Comparison of ENCODE assay signal across 8 cellular contexts in genomic region chr22:43186272-43187170, GRCh38. TPM values are rescaled to one million over a fixed set of nuclear protein-coding genes. Genes with fewer than 3 reads are reported as not detected.
DNase-seq lines count a peak whose midpoint lies in the region; ATAC-seq and TF ChIP-seq lines count a peak whose summit lies in the region.

TSS of gene TTLL12 (minus strand) at chr22:43187134. CDS start at chr22:43187069, 65 bp downstream.

- H3K9me3 Mint-ChIP-seq in T-helper 2 cell treated with Interferon-gamma antibody and Interleukin-4, amounts not matched to agents 5 μg/mL and 100 μg/mL, for 36 hours: peaks cover 13% of the 10 kb centered on the region

- intact Hi-C loops in body of pancreas (cut with DNase I): no loop called here
- intact Hi-C loops in sigmoid colon (cut with DNase I): loop anchor here (2.0 to 5.0 kb wide), 2 partner anchors 34 to 539 kb away; partner anchors contain the start of gene CYB5R3

- H3K4me1 Mint-ChIP-seq in T-helper 2 cell treated with Interferon-gamma antibody and Interleukin-4, amounts not matched to agents 5 μg/mL and 100 μg/mL, for 36 hours (ENCODE audit: low read depth): peaks cover 20% of the 10 kb centered on the region

- DNase-seq in BJ (ENCODE audit: low read depth) (no peak), GM19238 (ENCODE audit: insufficient read length, low spot score) (peak; percentile 89), HT1080 (ENCODE audit: low read depth) (peak; percentile 23), body of pancreas (peak; percentile 58 to 67 (median 62)), sigmoid colon (peak; percentile 75), NCI-H524 treated with DMSO at 0.1 percent for 48 hours (lab: John Stamatoyannopoulos, UW) (no peak)
- DNase-seq in T-helper 2 cell treated with Interferon-gamma antibody and Interleukin-4, amounts not matched to agents 5 μg/mL and 100 μg/mL, for 36 hours (ENCODE audit: low spot score): peak; percentile 60

- peaks cover 9% of the 10 kb centered on the region for H3K36me3 Mint-ChIP-seq in T-helper 2 cell treated with Interferon-gamma antibody and Interleukin-4, amounts not matched to agents 5 μg/mL and 100 μg/mL, for 36 hours (ENCODE audit: low read depth)

- peak within 1 kb of the TSS; percentile 95 for H3K27ac Mint-ChIP-seq in T-helper 2 cell treated with Interferon-gamma antibody and Interleukin-4, amounts not matched to agents 5 μg/mL and 100 μg/mL, for 36 hours

- WGBS in body of pancreas, 2 donors: 0 to 2% methylated on average over 16 to 80 of the region's 87 CpGs
- WGBS in sigmoid colon, 2 donors: 1 to 2% methylated on average over 86 of the region's 87 CpGs

- ATAC-seq in body of pancreas: peak; percentile 52

- TF ChIP-seq POLR2A in body of pancreas (IDR thresholded peaks at IDR 0.05): peak; percentile 9 to 21 (median 20)
- no peak for TF ChIP-seq POLR2A in sigmoid colon (IDR thresholded peaks at IDR 0.05)

- TF ChIP-seq CTCF in BJ (IDR thresholded peaks at IDR 0.05; ENCODE audit: insufficient read depth, low read depth, low read length): no peak
- no peak for TF ChIP-seq CTCF in body of pancreas (IDR thresholded peaks at IDR 0.05)
- no peak for TF ChIP-seq CTCF in sigmoid colon (IDR thresholded peaks at IDR 0.05)

- H3K9ac ChIP-seq in iPS-15b (ENCODE audit: low read depth, low read length): peak within 1 kb of the TSS; percentile 60

- H3K27me3 Mint-ChIP-seq in T-helper 2 cell treated with Interferon-gamma antibody and Interleukin-4, amounts not matched to agents 5 μg/mL and 100 μg/mL, for 36 hours (ENCODE audit: low read depth): peaks cover 7% of the 10 kb centered on the region

- TF ChIP-seq EP300 in sigmoid colon (IDR thresholded peaks at IDR 0.05): no peak

- peaks cover 4% of the 10 kb centered on the region; the same call in 1 of the 2 replicates for H3K36me3 ChIP-seq in BJ (ENCODE audit: control insufficient read depth, insufficient read depth, low read length)
- no peaks in the 10 kb centered on the region for H3K36me3 ChIP-seq in body of pancreas (replicated peaks in 1 of 2; ENCODE audit: insufficient read depth in 1 of 2, low read depth in 2 of 2)
- peaks cover 16% of the 10 kb centered on the region for H3K36me3 ChIP-seq in iPS-15b (ENCODE audit: control insufficient read depth, insufficient read depth, low read length)
- H3K36me3 ChIP-seq in sigmoid colon: peaks cover 0 to 9% (median 0%) of the 10 kb centered on the region in 4 donors

- peak within 1 kb of the TSS; percentile 86 for H3K4me3 Mint-ChIP-seq in T-helper 2 cell treated with Interferon-gamma antibody and Interleukin-4, amounts not matched to agents 5 μg/mL and 100 μg/mL, for 36 hours

- H3K27ac ChIP-seq in body of pancreas: peak within 1 kb of the TSS; percentile 79 to 95 (median 84)
- H3K27ac ChIP-seq in sigmoid colon: peak within 1 kb of the TSS; percentile 84 to 93 (median 88)

- peak within 1 kb of the TSS; percentile 66 for H3K4me3 ChIP-seq in BJ (ENCODE audit: low read depth, low read length)
- H3K4me3 ChIP-seq in body of pancreas: peak within 1 kb of the TSS in 1 of 2 donors; percentile 40
- H3K4me3 ChIP-seq in iPS-15b (ENCODE audit: low read depth, low read length): peak within 1 kb of the TSS; percentile 85
- peak within 1 kb of the TSS; percentile 36 to 86 (median 76) for H3K4me3 ChIP-seq in sigmoid colon

- CTCF ChIA-PET in BJ (lab: Yijun Ruan, JAX): interaction anchor here (0.7 to 1.3 kb wide), 5 partner anchors 11 to 191 kb away, joined by 3 to 5 read pairs (median 4); no protein-coding TSS in a partner anchor

- peaks cover 2% of the 10 kb centered on the region for H3K27me3 ChIP-seq in BJ (ENCODE audit: control insufficient read depth, insufficient read depth, low read length)
- no peaks in the 10 kb centered on the region for H3K27me3 ChIP-seq in body of pancreas
- no peaks in the 10 kb centered on the region for H3K27me3 ChIP-seq in iPS-15b (ENCODE audit: control insufficient read depth, insufficient read depth, low read length)
- no peaks in the 10 kb centered on the region for H3K27me3 ChIP-seq in sigmoid colon

- POLR2A ChIA-PET in BJ (lab: Charles Lee): interaction anchor here (0.6 to 0.7 kb wide), 4 partner anchors 11 to 801 kb away, joined by 3 to 4 read pairs (median 4); no protein-coding TSS in a partner anchor

- H3K9me3 ChIP-seq in body of pancreas: no peaks in the 10 kb centered on the region
- H3K9me3 ChIP-seq in iPS-15b (ENCODE audit: control insufficient read depth, insufficient read depth, low read length): no peaks in the 10 kb centered on the region
- no peaks in the 10 kb centered on the region for H3K9me3 ChIP-seq in sigmoid colon

- H3K4me1 ChIP-seq in body of pancreas (peaks cover 13% of the 10 kb centered on the region), iPS-15b (ENCODE audit: control insufficient read depth, insufficient read depth, low read length) (no peaks in the 10 kb centered on the region), sigmoid colon (peaks cover 0 to 23% (median 16%) of the 10 kb centered on the region in 4 donors)

RNA-seq across cellular contexts. Expression of gene TTLL12, which starts in this region (rescaled TPM):
- 7.5 and 12.6 TPM in 2 replicates for polyA plus RNA-seq in BJ (2011; rRNA removed)
- polyA minus RNA-seq in BJ (2011; rRNA and poly(A)+ RNA removed): 10.1 and 12.0 TPM in 2 replicates
- total RNA-seq in HT1080 (2014; rRNA removed; shearing (Covaris generic)): 102 and 113 TPM in 2 replicates
- polyA plus RNA-seq in HT1080 (2015; cell fraction: cytosol; rRNA removed): 85.4 and 90.9 TPM in 2 replicates
- 78.7 and 86.7 TPM in 2 replicates for polyA plus RNA-seq in HT1080 (2015; cell fraction: nucleus; rRNA removed)
- total RNA-seq in body of pancreas: 10 to 100 TPM; 21.0 to 25.1 TPM
- 10 to 100 TPM; 13.2 to 21.3 (median 16.2) TPM for total RNA-seq in sigmoid colon
- polyA plus RNA-seq in sigmoid colon: 100 to 1,000 TPM in 1 of 3 donors, 10 to 100 TPM in 2; 83.5 to 127 (median 99.0) TPM

Comparison
In these comparisons a context has a peak if more than half of its experiments do, and no peak if none do; other contexts are left out.
1. DNase-seq: peak in GM19238 (single experiment), HT1080 (single experiment), T-helper 2 cell treated with Interferon-gamma antibody and Interleukin-4, amounts not matched to agents 5 μg/mL and 100 μg/mL, for 36 hours (single experiment), body of pancreas (4 of 4) and sigmoid colon (single experiment); none in BJ (single experiment) and NCI-H524 treated with DMSO at 0.1 percent for 48 hours (single experiment).
2. POLR2A ChIP-seq: peak in body of pancreas (3 of 3); none in sigmoid colon (0 of 2).